Comparison of ENCODE assay signal across 10 cellular contexts in the genomic region with DNA sequence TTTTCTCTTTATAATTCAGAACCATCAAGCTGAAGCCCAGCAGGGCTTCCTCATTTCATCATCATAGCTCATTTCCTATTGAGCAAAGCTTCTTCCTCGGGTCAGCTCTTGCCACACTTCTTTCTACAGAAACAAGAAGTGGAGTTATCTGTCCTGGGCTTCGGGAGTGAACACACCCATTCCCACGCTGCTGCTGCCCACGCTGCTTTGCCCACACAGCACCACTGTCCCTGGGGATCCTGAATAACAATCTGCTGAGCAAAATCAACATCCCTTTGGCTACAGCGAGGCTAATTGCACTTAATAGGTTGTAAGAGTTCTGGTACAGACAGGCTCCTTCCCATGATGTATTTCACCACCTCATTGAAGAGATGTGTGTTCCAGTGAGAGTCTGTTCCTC. TPM values are rescaled to one million over a fixed set of nuclear protein-coding genes. Genes with fewer than 3 reads are reported as not detected.
DNase-seq lines count a peak whose midpoint lies in the region; FAIRE-seq and TF ChIP-seq lines count a peak whose summit lies in the region.
"Had no signal": no experiment of that assay in that cellular context is flagged by ENCODE, and none has a peak within 500 bp of the region (broad histone marks: within the 10 kb centered on the region; RNA-seq: fewer than 3 reads in every experiment).

No MANE protein-coding gene starts in this region.

- peak overlapping the region; percentile 39 for H3K9ac ChIP-seq in mesenchymal stem cell (ENCODE audit: low read length)

- no peak overlapping the region for H2BK5ac ChIP-seq in mesenchymal stem cell (ENCODE audit: low read depth, low read length, poor library complexity, severe bottlenecking)

- H3K27me3 ChIP-seq in BE2C (no peaks in the 10 kb centered on the region), bronchial epithelial cell (ENCODE audit: control insufficient read depth, insufficient read depth, low read length) (no peaks in the 10 kb centered on the region), mesenchymal stem cell (ENCODE audit: control insufficient read depth in 1 of 2, insufficient read depth in 1 of 2, low read length in 2 of 2) (peaks cover 0 to 5% of the 10 kb centered on the region in 2 experiments), testis (no peaks in the 10 kb centered on the region)
- H3K27me3 ChIP-seq: vagina had no signal

- H3K4me3 ChIP-seq in BE2C (ENCODE audit: low read depth, low read length) (no peak overlapping the region), bronchial epithelial cell (ENCODE audit: low read depth, low read length) (no peak overlapping the region), mesenchymal stem cell (ENCODE audit: insufficient read depth in 1 of 2, low read depth in 1 of 2, low read length in 2 of 2) (no peak overlapping the region), testis (no peak overlapping the region)
- H3K4me3 ChIP-seq: vagina had no signal

- no peak overlapping the region for H4K91ac ChIP-seq in mesenchymal stem cell (ENCODE audit: low read length)

- H3K36me3 ChIP-seq in BE2C (no peaks in the 10 kb centered on the region), bronchial epithelial cell (ENCODE audit: control insufficient read depth, insufficient read depth, low read length) (no peaks in the 10 kb centered on the region), mesenchymal stem cell (ENCODE audit: control insufficient read depth in 1 of 2, insufficient read depth in 2 of 2, low read depth in 1 of 2, low read length in 2 of 2) (no peaks in the 10 kb centered on the region), testis (ENCODE audit: low read depth, missing control alignments) (no peaks in the 10 kb centered on the region)
- H3K36me3 ChIP-seq: vagina had no signal

- H3K9me3 ChIP-seq in BE2C, result no peaks in the 10 kb centered on the region
- H3K9me3 ChIP-seq in mesenchymal stem cell (ENCODE audit: control insufficient read depth, low read length), result no peaks in the 10 kb centered on the region
- H3K9me3 ChIP-seq in testis, result no peaks in the 10 kb centered on the region
- H3K9me3 ChIP-seq: vagina had no signal

- peak overlapping the region in 1 of 2 experiments; percentile 73 for H3K4ac ChIP-seq in mesenchymal stem cell (ENCODE audit: low read depth in 1 of 2, low read length in 2 of 2)

- no peak overlapping the region for H2AFZ ChIP-seq in mesenchymal stem cell (ENCODE audit: low read depth, low read length)

- FAIRE-seq in bronchial epithelial cell (lab: Jason Lieb, UNC) (peak; percentile 52), RCC 7860 (lab: Jason Lieb, UNC) (no peak)

- H2BK15ac ChIP-seq in mesenchymal stem cell (ENCODE audit: low read depth, poor library complexity, severe bottlenecking), result no peak overlapping the region

- no peak for TF ChIP-seq POLR2A in testis (IDR thresholded peaks at IDR 0.05)

- no peak overlapping the region for H2AK5ac ChIP-seq in mesenchymal stem cell (ENCODE audit: low read length, severe bottlenecking)

- no peak overlapping the region for H3K27ac ChIP-seq in mesenchymal stem cell (ENCODE audit: low read length, poor library complexity, severe bottlenecking)
- H3K27ac ChIP-seq in testis, result no peak overlapping the region
- H3K27ac ChIP-seq: vagina had no signal

- peak overlapping the region; percentile 37 to 66 for H3K18ac ChIP-seq in mesenchymal stem cell (ENCODE audit: low read depth in 1 of 2, low read length in 2 of 2)

- no peak overlapping the region for H3K14ac ChIP-seq in mesenchymal stem cell (ENCODE audit: low read length in 2 of 2)

- no peak overlapping the region for H2BK120ac ChIP-seq in mesenchymal stem cell (ENCODE audit: low read depth, low read length)

- no peak overlapping the region for H3K23ac ChIP-seq in mesenchymal stem cell (ENCODE audit: low read length in 2 of 2)

- peak overlapping the region; percentile 66 for H4K8ac ChIP-seq in mesenchymal stem cell (ENCODE audit: low read length)

- intact Hi-C loops in testis (cut with DNase I; ENCODE audit: low total_unique reads), result loop anchor here (5.0 to 10.0 kb wide), 2 partner anchors 54 to 76 kb away; partner anchors contain the start of gene NRROS

- H3K4me1 ChIP-seq in BE2C (no peaks in the 10 kb centered on the region), mesenchymal stem cell (ENCODE audit: control insufficient read depth, insufficient read depth, low read depth, low read length) (peaks cover 2% of the 10 kb centered on the region), testis (peaks cover 5% of the 10 kb centered on the region)

- no peaks in the 10 kb centered on the region for H3K79me1 ChIP-seq in mesenchymal stem cell (replicated peaks; ENCODE audit: low read length, poor library complexity, severe bottlenecking)

- H3K4me2 ChIP-seq in mesenchymal stem cell (ENCODE audit: low read length, poor library complexity, severe bottlenecking), result no peak overlapping the region

- TF ChIP-seq CTCF in BE2C (IDR thresholded peaks at IDR 0.05; ENCODE audit: low read depth, low read length) (no peak), bronchial epithelial cell (IDR thresholded peaks at IDR 0.05; ENCODE audit: insufficient read depth, low read length, severe bottlenecking) (no peak), testis (IDR thresholded peaks at IDR 0.05) (no peak)

- peak; percentile 29 for DNase-seq in BE2C
- peak; percentile 64 for DNase-seq in NCI-H1417 treated with DMSO at 0.1 percent for 48 hours (lab: John Stamatoyannopoulos, UW)
- peak; percentile 75 for DNase-seq in bronchial epithelial cell (ENCODE audit: low read depth)
- DNase-seq in mesenchymal stem cell, result peak; percentile 81
- DNase-seq in NCI-H2029 (lab: John Stamatoyannopoulos, UW), result no peak
- DNase-seq in RCC 7860 (ENCODE audit: low spot score), result no peak
- no peak for DNase-seq in SK-N-DZ (ENCODE audit: low spot score)
- no peak for DNase-seq in testis
- DNase-seq: effector CD4-positive, alpha-beta T cell had no signal

- H2BK12ac ChIP-seq in mesenchymal stem cell (ENCODE audit: low read length in 2 of 2), result peak overlapping the region in 1 of 2 experiments; percentile 84

- 10% methylated on average over 4 of the region's 5 CpGs for WGBS in mesenchymal stem cell
- 27 to 72% methylated on average over 5 of the region's 5 CpGs for WGBS in testis, 2 donors

RNA-seq across cellular contexts. Expression of gene CEP19, which starts 23.7 kb away (rescaled TPM):
- polyA plus RNA-seq in BE2C (2012; ENCODE audit: insufficient read depth, insufficient read length, low read depth), result 1.2 TPM
- total RNA-seq in bronchial epithelial cell, result 1.3 and 1.5 TPM in 2 replicates
- polyA plus RNA-seq in mesenchymal stem cell (2013, experiment 1 of 2), result 4.8 TPM
- polyA plus RNA-seq in mesenchymal stem cell (2013, experiment 2 of 2), result 4.4 TPM
- polyA plus RNA-seq in SK-N-DZ (2014; cell fraction: cytosol; rRNA removed), result 5.9 and 8.3 TPM in 2 replicates
- 1.9 and 2.2 TPM in 2 replicates for polyA plus RNA-seq in SK-N-DZ (2014; cell fraction: nucleus; rRNA removed)
- total RNA-seq in testis, result 10 to 100 TPM in 1 of 2 donors, 1 to 10 TPM in 1; 7.4 to 11.1 TPM
- 17.1 TPM for polyA plus RNA-seq in testis (ENCODE audit: insufficient read depth, low read depth, low replicate concordance)

RNA-seq across cellular contexts. Expression of gene PIGX, which starts 23.8 kb away (rescaled TPM):
- 13.2 TPM for polyA plus RNA-seq in BE2C (2012; ENCODE audit: insufficient read depth, insufficient read length, low read depth)
- total RNA-seq in bronchial epithelial cell, result 22.4 and 26.2 TPM in 2 replicates
- polyA plus RNA-seq in mesenchymal stem cell (2013, experiment 1 of 2), result 16.8 TPM
- 17.1 TPM for polyA plus RNA-seq in mesenchymal stem cell (2013, experiment 2 of 2)
- 51.8 and 68.9 TPM in 2 replicates for polyA plus RNA-seq in SK-N-DZ (2014; cell fraction: cytosol; rRNA removed)
- polyA plus RNA-seq in SK-N-DZ (2014; cell fraction: nucleus; rRNA removed), result 26.2 and 35.3 TPM in 2 replicates
- 10 to 100 TPM; 23.8 to 37.5 TPM for total RNA-seq in testis
- polyA plus RNA-seq in testis (ENCODE audit: insufficient read depth, low read depth, low replicate concordance), result 21.6 TPM

RNA-seq across cellular contexts. Expression of gene NRROS, which starts 48.9 kb away (rescaled TPM):
- polyA plus RNA-seq in BE2C (2012; ENCODE audit: insufficient read depth, insufficient read length, low read depth), result 17.0 TPM
- total RNA-seq in bronchial epithelial cell (not detected in 2 replicates), testis (1 to 10 TPM; 2.8 to 3.2 TPM)
- polyA plus RNA-seq in mesenchymal stem cell (2013, experiment 1 of 2), result 0.35 TPM
- polyA plus RNA-seq in mesenchymal stem cell (2013, experiment 2 of 2), result 0.37 TPM
- 0.59 and 1.5 TPM in 2 replicates for polyA plus RNA-seq in SK-N-DZ (2014; cell fraction: cytosol; rRNA removed)
- 0.28 and 1.2 TPM in 2 replicates for polyA plus RNA-seq in SK-N-DZ (2014; cell fraction: nucleus; rRNA removed)
- 5.5 TPM for polyA plus RNA-seq in testis (ENCODE audit: insufficient read depth, low read depth, low replicate concordance)

RNA-seq across cellular contexts. Expression of gene PAK2, which starts 51.3 kb away (rescaled TPM):
- polyA plus RNA-seq in BE2C (2012; ENCODE audit: insufficient read depth, insufficient read length, low read depth), result 43.8 TPM
- total RNA-seq in bronchial epithelial cell, result 36.2 and 36.9 TPM in 2 replicates
- polyA plus RNA-seq in mesenchymal stem cell (2013, experiment 1 of 2), result 35.0 TPM
- 35.8 TPM for polyA plus RNA-seq in mesenchymal stem cell (2013, experiment 2 of 2)
- polyA plus RNA-seq in SK-N-DZ (2014; cell fraction: cytosol; rRNA removed), result 40.5 and 41.1 TPM in 2 replicates
- 11.0 and 16.1 TPM in 2 replicates for polyA plus RNA-seq in SK-N-DZ (2014; cell fraction: nucleus; rRNA removed)
- total RNA-seq in testis, result 10 to 100 TPM; 47.4 to 49.2 TPM
- polyA plus RNA-seq in testis (ENCODE audit: insufficient read depth, low read depth, low replicate concordance), result 30.7 TPM

Comparison
In these comparisons a context has a peak if more than half of its experiments do, and no peak if none do; other contexts are left out.
1. DNase-seq: peak in BE2C (single experiment), NCI-H1417 treated with DMSO at 0.1 percent for 48 hours (single experiment), bronchial epithelial cell (single experiment) and mesenchymal stem cell (single experiment); none in NCI-H2029 (single experiment), RCC 7860 (single experiment), SK-N-DZ (single experiment) and testis (single experiment).